17 cellular contexts compared by ENCODE assay signal in genomic region chr1:111474521-111474920, GRCh38. TPM values are rescaled to one million over a fixed set of nuclear protein-coding genes. Genes with fewer than 3 reads are reported as not detected.
A peak's percentile ranks its signal among the peaks of the same experiment; 100 is the strongest.
DNase-seq lines count a peak whose midpoint lies in the region; ATAC-seq and TF ChIP-seq lines count a peak whose summit lies in the region.
"Had no signal": no experiment of that assay in that cellular context is flagged by ENCODE, and none has a peak within 500 bp of the region (broad histone marks: within the 10 kb centered on the region; RNA-seq: fewer than 3 reads in every experiment).

No MANE protein-coding gene starts in this region.

- no peaks in the 10 kb centered on the region for H3K27me3 ChIP-seq in left lung
- no peaks in the 10 kb centered on the region for H3K27me3 ChIP-seq in stomach
- H3K27me3 ChIP-seq: hepatocyte had no signal

- CTCF ChIA-PET in activated CD8-positive, alpha-beta T cell treated with anti-CD3 and anti-CD28 coated beads, Interleukin-2, amount 10 ng/mL, durations not matched to agents 7 days and 5 days (lab: Charles Lee) = interaction anchor here (0.6 to 11.2 kb wide), 8 partner anchors 14 to 295 kb away, joined by 3 to 144 read pairs (median 4); partner anchors contain the start of gene WDR77
- CTCF ChIA-PET in RWPE1 (lab: Yijun Ruan, JAX) = interaction anchor here (0.6 kb wide), 1 partner anchor 34 kb away, joined by 5 read pairs; no protein-coding TSS in a partner anchor

- H3K9me3 Mint-ChIP-seq in activated CD4-positive, alpha-beta T cell treated with anti-CD3 and anti-CD28 coated beads, Interleukin-2, amount 10 ng/mL, durations not matched to agents 24 days and 14 days = peaks cover 5% of the 10 kb centered on the region
- no peaks in the 10 kb centered on the region for H3K9me3 Mint-ChIP-seq in activated CD8-positive, alpha-beta T cell treated with anti-CD3 and anti-CD28 coated beads, Interleukin-2, amount 10 ng/mL, durations not matched to agents 7 days and 5 days (ENCODE audit: insufficient read depth)
- H3K9me3 Mint-ChIP-seq: GM23338; T-helper 1 cell treated with Interleukin-12 subunit alpha and Interleukin-12 subunit beta and Interleukin-4 antibody, amounts not matched to agents 30 μg/mL and 1 μg/mL, for 36 hours had no signal

- H3K36me3 ChIP-seq in left lung = peaks cover 0 to 24% of the 10 kb centered on the region in 2 donors
- peaks cover 0 to 62% (median 25%) of the 10 kb centered on the region in 4 donors for H3K36me3 ChIP-seq in stomach

- no peak for TF ChIP-seq POLR2A in stomach (IDR thresholded peaks at IDR 0.05)

- peaks cover 3% of the 10 kb centered on the region for H3K27me3 Mint-ChIP-seq in activated CD4-positive, alpha-beta T cell treated with anti-CD3 and anti-CD28 coated beads, Interleukin-2, amount 10 ng/mL, durations not matched to agents 24 days and 14 days
- H3K27me3 Mint-ChIP-seq in activated CD8-positive, alpha-beta T cell treated with anti-CD3 and anti-CD28 coated beads, Interleukin-2, amount 10 ng/mL, durations not matched to agents 7 days and 5 days (ENCODE audit: low read depth) = no peaks in the 10 kb centered on the region

- H3K4me3 Mint-ChIP-seq in activated CD4-positive, alpha-beta T cell treated with anti-CD3 and anti-CD28 coated beads, Interleukin-2, amount 10 ng/mL, durations not matched to agents 24 days and 14 days = peak overlapping the region; percentile 77
- H3K4me3 Mint-ChIP-seq in activated CD8-positive, alpha-beta T cell treated with anti-CD3 and anti-CD28 coated beads, Interleukin-2, amount 10 ng/mL, durations not matched to agents 7 days and 5 days = peak overlapping the region; percentile 82
- H3K4me3 Mint-ChIP-seq: GM23338 had no signal

- no peak for TF ChIP-seq EP300 in stomach (IDR thresholded peaks at IDR 0.05)

- peaks cover 48% of the 10 kb centered on the region for H3K4me1 Mint-ChIP-seq in activated CD4-positive, alpha-beta T cell treated with anti-CD3 and anti-CD28 coated beads, Interleukin-2, amount 10 ng/mL, durations not matched to agents 24 days and 14 days
- H3K4me1 Mint-ChIP-seq in activated CD8-positive, alpha-beta T cell treated with anti-CD3 and anti-CD28 coated beads, Interleukin-2, amount 10 ng/mL, durations not matched to agents 7 days and 5 days (ENCODE audit: low read depth) = peaks cover 46% of the 10 kb centered on the region
- H3K4me1 Mint-ChIP-seq: GM23338 had no signal

- H3K4me3 ChIP-seq in left lung (peak overlapping the region in 1 of 2 donors; percentile 37), stomach (peak overlapping the region in 3 of 4 donors; percentile 8 to 25 (median 15))
- H3K4me3 ChIP-seq: GM23338, hepatocyte had no signal

- no peaks in the 10 kb centered on the region for H3K9me3 ChIP-seq in left lung
- no peaks in the 10 kb centered on the region for H3K9me3 ChIP-seq in stomach

- WGBS in stomach, 5 donors = 64 to 84% (median 69%) methylated on average over 4 of the region's 4 CpGs

- H3K27ac ChIP-seq in left lung = peak overlapping the region; percentile 53 to 94
- H3K27ac ChIP-seq in stomach = peak overlapping the region in 4 of 5 donors; percentile 60 to 79 (median 66)
- H3K27ac ChIP-seq in RWPE1 = no peak overlapping the region
- H3K27ac ChIP-seq: hepatocyte had no signal

- no peak overlapping the region for H3K27ac Mint-ChIP-seq in activated CD4-positive, alpha-beta T cell treated with anti-CD3 and anti-CD28 coated beads, Interleukin-2, amount 10 ng/mL, durations not matched to agents 24 days and 14 days
- peak overlapping the region; percentile 89 for H3K27ac Mint-ChIP-seq in activated CD8-positive, alpha-beta T cell treated with anti-CD3 and anti-CD28 coated beads, Interleukin-2, amount 10 ng/mL, durations not matched to agents 7 days and 5 days
- H3K27ac Mint-ChIP-seq: GM23338 had no signal

- no peak for ATAC-seq in activated CD8-positive, alpha-beta T cell treated with anti-CD3 and anti-CD28 coated beads, Interleukin-2, amount 10 ng/mL, durations not matched to agents 7 days and 5 days
- ATAC-seq in left lung = no peak
- ATAC-seq: GM23338, PC-3 had no signal

- POLR2A ChIA-PET in activated CD8-positive, alpha-beta T cell treated with anti-CD3 and anti-CD28 coated beads, Interleukin-2, amount 10 ng/mL, durations not matched to agents 7 days and 5 days (lab: Charles Lee) = interaction anchor here (0.6 to 3.6 kb wide), 5 partner anchors 21 to 281 kb away, joined by 3 to 15 read pairs (median 4); partner anchors contain the start of gene DDX20
- POLR2A ChIA-PET in RWPE1 (lab: Yijun Ruan, JAX; ENCODE audit: low non-redundant PET) = no interaction called here

- intact Hi-C loops in activated CD4-positive, alpha-beta T cell treated with anti-CD3 and anti-CD28 coated beads, Interleukin-2, amount 10 ng/mL, durations not matched to agents 24 days and 14 days (cut with micrococcal nuclease) = no loop called here
- intact Hi-C loops in left lung (cut with DNase I) (no loop called here), stomach (cut with DNase I; ENCODE audit: low total_unique reads) (no loop called here)

- H3K36me3 Mint-ChIP-seq in activated CD4-positive, alpha-beta T cell treated with anti-CD3 and anti-CD28 coated beads, Interleukin-2, amount 10 ng/mL, durations not matched to agents 24 days and 14 days (ENCODE audit: low read depth) = peaks cover 17% of the 10 kb centered on the region
- peaks cover 46% of the 10 kb centered on the region for H3K36me3 Mint-ChIP-seq in activated CD8-positive, alpha-beta T cell treated with anti-CD3 and anti-CD28 coated beads, Interleukin-2, amount 10 ng/mL, durations not matched to agents 7 days and 5 days (ENCODE audit: low read depth)

- peaks cover 0 to 64% of the 10 kb centered on the region in 2 donors for H3K4me1 ChIP-seq in left lung
- peaks cover 0 to 46% (median 5%) of the 10 kb centered on the region in 4 donors for H3K4me1 ChIP-seq in stomach

- no peak for DNase-seq in activated CD4-positive, alpha-beta T cell treated with anti-CD3 and anti-CD28 coated beads, Interleukin-2, amount 10 ng/mL, durations not matched to agents 24 days and 14 days
- no peak for DNase-seq in activated CD4-positive, alpha-beta T cell treated with anti-CD3 and anti-CD28 coated beads for 48 hours
- DNase-seq in activated CD8-positive, alpha-beta T cell treated with anti-CD3 and anti-CD28 coated beads, Interleukin-2, amount 10 ng/mL, durations not matched to agents 7 days and 5 days = no peak
- DNase-seq in left lung = no peak
- no peak for DNase-seq in stomach
- DNase-seq in SKM-1 (lab: John Stamatoyannopoulos, UW; ENCODE audit: unreplicated experiment) = no peak
- DNase-seq in RWPE1 (ENCODE audit: low spot score) = no peak
- no peak for DNase-seq in C1 segment of cervical spinal cord (lab: John Stamatoyannopoulos, UW)
- DNase-seq: activated CD8-positive, alpha-beta memory T cell treated with anti-CD3 and anti-CD28 coated beads for 24 hours; mammary epithelial cell; PC-3; substantia nigra had no signal

- no peak for TF ChIP-seq CTCF in left lung (IDR thresholded peaks at IDR 0.05)
- TF ChIP-seq CTCF in stomach (IDR thresholded peaks at IDR 0.05) = no peak
- TF ChIP-seq CTCF in RWPE1 (conservative IDR thresholded peaks at IDR 0.05; ENCODE audit: low read depth) = no peak

RNA-seq across cellular contexts. Expression of gene C1orf162, which starts 0.7 kb away (rescaled TPM):
- total RNA-seq in activated CD4-positive, alpha-beta T cell treated with anti-CD3 and anti-CD28 coated beads, Interleukin-2, amount 10 ng/mL, durations not matched to agents 24 days and 14 days = 2.1 and 2.7 TPM in 2 replicates
- 10 to 100 TPM; 40.1 to 42.1 TPM for total RNA-seq in activated CD8-positive, alpha-beta T cell treated with anti-CD3 and anti-CD28 coated beads, Interleukin-2, amount 10 ng/mL, durations not matched to agents 7 days and 5 days
- 10 to 100 TPM; 29.7 to 94.0 TPM for total RNA-seq in left lung
- 10 to 100 TPM in 2 of 5 donors, 1 to 10 TPM in 3; 2.2 to 19.0 (median 3.2) TPM for total RNA-seq in stomach
- polyA plus RNA-seq in stomach = 10 to 100 TPM; 12.3 to 18.3 (median 17.1) TPM
- total RNA-seq: A172 had no signal

RNA-seq across cellular contexts. Expression of gene ATP5PB, which starts 25.3 kb away (rescaled TPM):
- total RNA-seq in activated CD4-positive, alpha-beta T cell treated with anti-CD3 and anti-CD28 coated beads, Interleukin-2, amount 10 ng/mL, durations not matched to agents 24 days and 14 days = 308 and 325 TPM in 2 replicates
- total RNA-seq in activated CD8-positive, alpha-beta T cell treated with anti-CD3 and anti-CD28 coated beads, Interleukin-2, amount 10 ng/mL, durations not matched to agents 7 days and 5 days = 100 to 1,000 TPM; 396 to 404 TPM
- 100 to 1,000 TPM; 180 to 206 TPM for total RNA-seq in left lung
- total RNA-seq in stomach = 100 to 1,000 TPM in 3 of 5 donors, 10 to 100 TPM in 2; 21.6 to 362 (median 190) TPM
- polyA plus RNA-seq in stomach = 100 to 1,000 TPM; 207 to 373 (median 332) TPM

RNA-seq across cellular contexts. Expression of gene WDR77, which starts 25.5 kb away (rescaled TPM):
- total RNA-seq in activated CD4-positive, alpha-beta T cell treated with anti-CD3 and anti-CD28 coated beads, Interleukin-2, amount 10 ng/mL, durations not matched to agents 24 days and 14 days = 60.9 and 65.0 TPM in 2 replicates
- 10 to 100 TPM; 54.3 to 57.8 TPM for total RNA-seq in activated CD8-positive, alpha-beta T cell treated with anti-CD3 and anti-CD28 coated beads, Interleukin-2, amount 10 ng/mL, durations not matched to agents 7 days and 5 days
- 10 to 100 TPM; 18.9 to 35.2 TPM for total RNA-seq in left lung
- 10 to 100 TPM in 4 of 5 donors, 1 to 10 TPM in 1; 5.8 to 31.2 (median 13.8) TPM for total RNA-seq in stomach
- 10 to 100 TPM; 18.5 to 25.3 (median 25.1) TPM for polyA plus RNA-seq in stomach

RNA-seq across cellular contexts. Expression of gene ADORA3, which starts 28.9 kb away (rescaled TPM):
- total RNA-seq in activated CD4-positive, alpha-beta T cell treated with anti-CD3 and anti-CD28 coated beads, Interleukin-2, amount 10 ng/mL, durations not matched to agents 24 days and 14 days = not detected in 2 replicates
- under 1 TPM in 1 of 2 experiments, not detected in 1; 0.18 TPM for total RNA-seq in activated CD8-positive, alpha-beta T cell treated with anti-CD3 and anti-CD28 coated beads, Interleukin-2, amount 10 ng/mL, durations not matched to agents 7 days and 5 days
- total RNA-seq in left lung (10 to 100 TPM; 10.8 to 11.0 TPM), stomach (10 to 100 TPM in 1 of 5 donors, 1 to 10 TPM in 2, under 1 TPM in 2; 0.29 to 44.3 (median 3.7) TPM)
- polyA plus RNA-seq in stomach = 1 to 10 TPM; 1.2 to 5.9 (median 4.7) TPM
- total RNA-seq: A172, GM23338, mammary epithelial cell, PC-3, pulmonary artery endothelial cell had no signal
- polyA plus RNA-seq: GM23338, mammary epithelial cell had no signal

RNA-seq across cellular contexts. Expression of gene TMIGD3, which starts 28.9 kb away (rescaled TPM):
- total RNA-seq in activated CD4-positive, alpha-beta T cell treated with anti-CD3 and anti-CD28 coated beads, Interleukin-2, amount 10 ng/mL, durations not matched to agents 24 days and 14 days = not detected in 2 replicates
- not detected for total RNA-seq in activated CD8-positive, alpha-beta T cell treated with anti-CD3 and anti-CD28 coated beads, Interleukin-2, amount 10 ng/mL, durations not matched to agents 7 days and 5 days
- 10 to 100 TPM in 1 of 2 donors, 1 to 10 TPM in 1; 9.0 to 27.0 TPM for total RNA-seq in left lung
- 1 to 10 TPM in 1 of 5 donors, not detected in 4; 7.6 TPM for total RNA-seq in stomach
- polyA plus RNA-seq in stomach = 1 to 10 TPM; 1.2 to 6.5 (median 2.7) TPM
- total RNA-seq: A172, GM23338, mammary epithelial cell, PC-3, pulmonary artery endothelial cell had no signal
- polyA plus RNA-seq: GM23338, mammary epithelial cell had no signal
